12 cellular contexts compared by ENCODE assay signal in the genomic region with DNA sequence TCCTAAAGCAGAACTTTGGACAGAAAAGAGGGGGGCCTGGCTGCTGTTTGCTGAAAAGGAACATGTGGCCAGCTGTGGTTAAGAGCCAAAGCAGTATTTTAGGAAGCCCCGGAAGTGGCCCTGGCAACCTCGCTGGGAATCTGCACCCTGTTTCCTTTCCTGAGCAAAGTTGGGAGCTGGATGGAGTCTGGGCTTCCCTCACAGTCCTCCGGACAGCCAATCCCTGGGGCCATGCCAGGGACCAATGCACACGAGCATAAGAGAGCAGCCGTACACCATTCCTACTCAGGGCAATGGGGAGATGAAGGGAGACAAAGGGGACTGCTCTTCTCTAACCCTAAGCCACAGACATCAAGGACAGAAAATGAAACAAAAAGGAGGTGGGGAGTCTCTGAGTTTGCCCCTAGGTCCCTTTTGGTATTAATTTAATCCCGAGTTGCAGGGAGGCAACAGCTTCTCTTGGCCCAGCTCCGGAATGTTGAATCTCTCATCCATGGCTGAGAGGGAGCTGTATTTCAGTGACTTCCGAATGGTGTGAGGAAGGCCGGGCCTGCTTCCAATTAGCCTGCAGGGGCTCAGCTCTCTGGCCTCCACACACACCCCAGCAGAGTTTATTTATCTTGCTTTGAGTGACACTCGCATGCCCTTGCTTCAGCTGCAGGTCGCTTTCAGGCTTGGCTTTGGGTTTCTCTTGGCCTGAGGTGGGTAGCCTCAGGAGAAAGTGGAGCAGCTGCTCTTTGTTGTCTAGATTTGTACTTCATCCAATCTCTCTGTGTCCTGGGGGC.
DNase-seq lines count a peak whose midpoint lies in the region; ATAC-seq, FAIRE-seq and TF ChIP-seq lines count a peak whose summit lies in the region.
"Had no signal": no experiment of that assay in that cellular context is flagged by ENCODE, and none has a peak within 500 bp of the region (broad histone marks: within the 10 kb centered on the region; RNA-seq: fewer than 3 reads in every experiment).

No MANE protein-coding gene starts in this region.

- TF ChIP-seq RAD21 in IMR-90 (IDR thresholded peaks at IDR 0.05; ENCODE audit: low read length) = no peak
- no peak for TF ChIP-seq RAD21 in K562 (CRISPR knock-in tag; conservative IDR thresholded peaks at IDR 0.05 in 1 of 2, IDR thresholded peaks at IDR 0.05 in 1 of 2)

- H2AK9ac ChIP-seq in IMR-90 (replicated peaks; ENCODE audit: low read depth, low read length, poor library complexity) = no peak overlapping the region

- H4K5ac ChIP-seq in IMR-90 (ENCODE audit: low read depth, low read length) = no peak overlapping the region

- H2AK5ac ChIP-seq in IMR-90 (ENCODE audit: low read depth, low read length) = no peak overlapping the region

- H3K36me3 ChIP-seq in IMR-90 (ENCODE audit: control insufficient read depth, insufficient read depth, low read length) = no peaks in the 10 kb centered on the region
- no peaks in the 10 kb centered on the region for H3K36me3 ChIP-seq in K562 (ENCODE audit: control insufficient read depth, insufficient read depth, low read length)
- H3K36me3 ChIP-seq in testis (ENCODE audit: low read depth, missing control alignments) = no peaks in the 10 kb centered on the region

- no CpG with 5 or more reads among the region's 11 CpGs for WGBS in IMR-90 (ENCODE audit: extremely low coverage in 2 of 2, insufficient read length in 1 of 2), 2 experiments
- 2% methylated on average over 11 of the region's 11 CpGs for WGBS in K562 (ENCODE audit: insufficient coverage, low coverage, missing lambda C conversion rate)
- 41 to 52% methylated on average over 10 to 11 of the region's 11 CpGs for WGBS in testis, 2 donors

- no peak overlapping the region for H3K4me2 ChIP-seq in IMR-90 (ENCODE audit: low read depth, low read length)
- H3K4me2 ChIP-seq in K562 (ENCODE audit: insufficient read depth, low read length) = no peak overlapping the region

- TF ChIP-seq POLR2A in IMR-90 (IDR thresholded peaks at IDR 0.05; ENCODE audit: low read depth, low read length) (no peak), K562 (conservative IDR thresholded peaks at IDR 0.05) (no peak), testis (IDR thresholded peaks at IDR 0.05) (no peak)

- no peak overlapping the region for H3K4ac ChIP-seq in IMR-90 (ENCODE audit: low read depth, low read length)

- H3K23ac ChIP-seq in IMR-90 (ENCODE audit: low read depth, low read length) = peak overlapping the region; percentile 38; the same call in 1 of the 2 replicates

- no peak overlapping the region for H3K56ac ChIP-seq in IMR-90 (ENCODE audit: extremely low read depth, insufficient read depth, low read length)

- no peak overlapping the region for H2BK20ac ChIP-seq in IMR-90 (ENCODE audit: low read depth, low read length)

- no peaks in the 10 kb centered on the region for H3K79me2 ChIP-seq in K562 (ENCODE audit: control insufficient read depth, insufficient read depth, low read length)

- H4K20me1 ChIP-seq in IMR-90 (ENCODE audit: insufficient read depth, low read length) (no peaks in the 10 kb centered on the region; the same call in 1 of the 2 replicates), K562 (replicated peaks; ENCODE audit: control insufficient read depth, insufficient read depth, low read length) (no peaks in the 10 kb centered on the region)

- BruUV-seq in IMR-90 (replicated peaks; lab: Mats Ljungman, UMichigan) = no TSS peak
- no TSS peak for BruUV-seq in K562 (replicated peaks; lab: Mats Ljungman, UMichigan)

- no peak overlapping the region for H2BK5ac ChIP-seq in IMR-90 (ENCODE audit: low read depth, low read length, poor library complexity, severe bottlenecking)

- no peak overlapping the region; the same call in 2 of the 3 replicates for H2BK15ac ChIP-seq in IMR-90 (ENCODE audit: low read depth, low read length)

- intact Hi-C loops in IMR-90 (cut with micrococcal nuclease) (loop anchor here (10.0 kb wide), 1 partner anchor 205 kb away; no protein-coding TSS in a partner anchor), K562 (cut with micrococcal nuclease) (no loop called here), left cardiac atrium (cut with DNase I) (loop anchor here (5.0 to 10.0 kb wide), 3 partner anchors 55 to 205 kb away; no protein-coding TSS in a partner anchor), testis (cut with DNase I; ENCODE audit: low total_unique reads) (no loop called here)

- H3K27me3 ChIP-seq in IMR-90 (ENCODE audit: control insufficient read depth, insufficient read depth, low read length) = no peaks in the 10 kb centered on the region
- peaks cover 18 to 38% of the 10 kb centered on the region in 2 experiments for H3K27me3 ChIP-seq in K562 (ENCODE audit: control insufficient read depth in 2 of 2, insufficient read depth in 2 of 2, low read length in 2 of 2)
- H3K27me3 ChIP-seq in testis = no peaks in the 10 kb centered on the region

- dilution Hi-C loops in IMR-90 (cut with HindIII; ENCODE audit: low sequenced_read_pairs, unreplicated experiment) = no loop called here

- DNase-seq in IMR-90 = peak; percentile 36
- no peak for DNase-seq in K562 (ENCODE audit: extremely low read depth in 1 of 4, low spot score in 3 of 4)
- no peak for DNase-seq in left cardiac atrium
- peak; percentile 25 for DNase-seq in testis
- DNase-seq in GM10266 (ENCODE audit: extremely low spot score) = no peak
- no peak for DNase-seq in GF-D8 (lab: John Stamatoyannopoulos, UW)
- no peak for DNase-seq in CD1c-positive myeloid dendritic cell (ENCODE audit: extremely low spot score)
- DNase-seq: activated T-cell treated with anti-CD3 and anti-CD28 coated beads, Interleukin-2, amount 50 U/mL, for 24 hours; Calu3; SIG-M5 had no signal

- no peak for TF ChIP-seq EP300 in K562 (IDR thresholded peaks at IDR 0.05; ENCODE audit: low read length)

- H3K79me1 ChIP-seq in IMR-90 (ENCODE audit: low read depth in 1 of 2, low read length in 2 of 2) = no peaks in the 10 kb centered on the region

- peaks cover 12% of the 10 kb centered on the region for H3K4me1 ChIP-seq in IMR-90 (ENCODE audit: control insufficient read depth, insufficient read depth, low read length)
- no peaks in the 10 kb centered on the region for H3K4me1 ChIP-seq in K562 (replicated peaks in 1 of 2; ENCODE audit: control insufficient read depth in 2 of 2, insufficient read depth in 2 of 2, low read length in 2 of 2)
- H3K4me1 ChIP-seq in testis = peaks cover 12% of the 10 kb centered on the region

- no peak overlapping the region for H4K91ac ChIP-seq in IMR-90 (ENCODE audit: insufficient read depth, low read depth, low read length)

- H3K9me1 ChIP-seq in IMR-90 (ENCODE audit: insufficient read depth, low read length) (peaks cover 5% of the 10 kb centered on the region), K562 (ENCODE audit: control insufficient read depth, insufficient read depth, low read length) (no peaks in the 10 kb centered on the region)

- H2BK120ac ChIP-seq in IMR-90 (ENCODE audit: low read depth, low read length) = no peak overlapping the region; the same call in 1 of the 2 replicates

- H3K4me3 ChIP-seq in IMR-90 (ENCODE audit: insufficient read depth, low read depth, low read length) (no peak overlapping the region), K562 (no peak overlapping the region), testis (no peak overlapping the region)

- in situ Hi-C loops in IMR-90 (cut with MboI; ENCODE audit: low sequenced_read_pairs) (loop anchor here (5.0 kb wide), 1 partner anchor 68 kb away; no protein-coding TSS in a partner anchor), K562 (cut with MboI) (no loop called here)

- H3K27ac ChIP-seq in IMR-90 (ENCODE audit: insufficient read depth, low read length) (no peak overlapping the region), K562 (ENCODE audit: extremely low read depth, low read depth, low read length) (no peak overlapping the region), testis (no peak overlapping the region)

- H3K9ac ChIP-seq in IMR-90 (ENCODE audit: low read depth, low read length) (no peak overlapping the region), K562 (ENCODE audit: insufficient read depth in 1 of 2, low read depth in 2 of 2, low read length in 2 of 2) (no peak overlapping the region)

- POLR2A ChIA-PET in IMR-90 (lab: Charles Lee; ENCODE audit: unreplicated experiment) (no interaction called here), K562 (lab: Yijun Ruan, JAX) (interaction anchor here (0.6 to 1.0 kb wide), 3 partner anchors 10 to 69 kb away, joined by 3 to 4 read pairs (median 3); no protein-coding TSS in a partner anchor)

- H3K14ac ChIP-seq in IMR-90 (replicated peaks; ENCODE audit: low read depth, low read length) = no peak overlapping the region

- 0 out of 4 replicates have a peak overlapping the region, but pooled peaks of 1 of the 2 experiments have one; percentile 5 for H4K8ac ChIP-seq in IMR-90 (ENCODE audit: low read depth in 2 of 2, low read length in 2 of 2)

- CTCF ChIA-PET in IMR-90 (lab: Yijun Ruan, JAX) (interaction anchor here (0.9 to 1.6 kb wide), 3 partner anchors 20 to 68 kb away, joined by 3 to 11 read pairs (median 3); no protein-coding TSS in a partner anchor), K562 (lab: Yijun Ruan, JAX; ENCODE audit: low intra/inter-chr PET ratio) (no interaction called here)

- TF ChIP-seq CTCF in IMR-90 (conservative IDR thresholded peaks at IDR 0.05; ENCODE audit: low read depth, low read length) (no peak), K562 (IDR thresholded peaks at IDR 0.05 in 2 of 3, conservative IDR thresholded peaks at IDR 0.05 in 1 of 3; ENCODE audit: insufficient read depth in 2 of 3, low read depth in 1 of 3, low read length in 3 of 3) (no peak), testis (IDR thresholded peaks at IDR 0.05) (no peak), GM10266 (IDR thresholded peaks at IDR 0.05; ENCODE audit: control insufficient read depth, insufficient read depth, low read depth, missing control alignments) (no peak)

- ATAC-seq in IMR-90 (ENCODE audit: low read depth) = peak; percentile 43
- no peak for ATAC-seq in K562
- ATAC-seq in left cardiac atrium = peak; percentile 33 to 75
- ATAC-seq in HG03520 (IDR thresholded peaks at IDR 0.05; ENCODE audit: unreplicated experiment) = no peak
- ATAC-seq: WTC11 had no signal

- FAIRE-seq in K562 (lab: Jason Lieb, UNC) = no peak

- H3K9me3 ChIP-seq in IMR-90 (ENCODE audit: control insufficient read depth, insufficient read depth, low read length) (no peaks in the 10 kb centered on the region), K562 (replicated peaks; ENCODE audit: control insufficient read depth, insufficient read depth, low read depth, low read length) (no peaks in the 10 kb centered on the region), testis (no peaks in the 10 kb centered on the region)

- H2AFZ ChIP-seq in IMR-90 (replicated peaks; ENCODE audit: low read length, poor library complexity) (peak overlapping the region; percentile 74), K562 (ENCODE audit: low read depth, low read length) (no peak overlapping the region)

- H3K18ac ChIP-seq in IMR-90 (ENCODE audit: low read depth, low read length) = no peak overlapping the region

TF ChIP-seq in IMR-90, 13 proteins besides CTCF, POLR2A, EP300 and RAD21 (continues in another document):
- TF ChIP-seq RFX5 (IDR thresholded peaks at IDR 0.05; ENCODE audit: low read depth, low read length) (no peak), CEBPB (IDR thresholded peaks at IDR 0.05; ENCODE audit: low read depth, low read length) (no peak)

Comparison
In these comparisons a context has a peak if more than half of its experiments do, and no peak if none do; other contexts are left out.
1. ATAC-seq: peak in IMR-90 (single experiment) and left cardiac atrium (2 of 2); none in K562 (single experiment) and HG03520 (single experiment).
2. DNase-seq: peak in IMR-90 (single experiment) and testis (single experiment); none in K562 (0 of 4), left cardiac atrium (single experiment), GM10266 (single experiment), GF-D8 (single experiment) and CD1c-positive myeloid dendritic cell (single experiment).
3. intact Hi-C loops: an anchor here in IMR-90 (10.0 kb wide) and left cardiac atrium (5.0 to 10.0 kb wide); none called in K562 and testis.